In genomic region chr1:108503062-108503740, GRCh38 we compare ENCODE assay signal across 1 cellular context.
A peak's percentile ranks its signal among the peaks of the same experiment; 100 is the strongest.
TF ChIP-seq lines count a peak whose summit lies in the region.

No MANE protein-coding gene starts in this region.

TF ChIP-seq in H1, 55 proteins besides CTCF, POLR2A, EP300 and RAD21:
- no peak for TF ChIP-seq NANOG (IDR thresholded peaks at IDR 0.05; ENCODE audit: insufficient read depth, low read depth, low read length, poor library complexity, severe bottlenecking)
- peak; percentile 95 for TF ChIP-seq TEAD4 (IDR thresholded peaks at IDR 0.05; ENCODE audit: low read depth, low read length)
- no peak for TF ChIP-seq SUZ12 (IDR thresholded peaks at IDR 0.05; ENCODE audit: low read length)
- no peak for TF ChIP-seq TAF7 (optimal IDR thresholded peaks at IDR 0.05; ENCODE audit: borderline replicate concordance, low read depth, low read length)
- TF ChIP-seq CEBPB (IDR thresholded peaks at IDR 0.05; ENCODE audit: low read depth, low read length): 0 out of 2 replicates have a peak, but pooled peaks have one; percentile 43
- TF ChIP-seq TAF1 (IDR thresholded peaks at IDR 0.05; ENCODE audit: low read depth, low read length): no peak
- no peak for TF ChIP-seq CREB1 (IDR thresholded peaks at IDR 0.05)
- TF ChIP-seq RNF2 (IDR thresholded peaks at IDR 0.05; ENCODE audit: borderline replicate concordance, low read depth, low read length, missing control alignments, poor library complexity, severe bottlenecking): no peak
- no peak for TF ChIP-seq TBP (IDR thresholded peaks at IDR 0.05; ENCODE audit: low read depth, low read length)
- TF ChIP-seq SAP30 (IDR thresholded peaks at IDR 0.05; ENCODE audit: insufficient read depth, insufficient replicate concordance, low read length): no peak
- TF ChIP-seq EZH2 (IDR thresholded peaks at IDR 0.05; ENCODE audit: low read depth, low read length, severe bottlenecking): no peak
- TF ChIP-seq SP1 (IDR thresholded peaks at IDR 0.05; ENCODE audit: low read depth, low read length): 0 out of 2 replicates have a peak, but pooled peaks have one; percentile 21
